4 cellular contexts compared by ENCODE assay signal in genomic region chr4:93891244-93891643, GRCh38.
"Had no signal": no experiment of that assay in that cellular context is flagged by ENCODE, and none has a peak within 500 bp of the region (broad histone marks: within the 10 kb centered on the region; RNA-seq: fewer than 3 reads in every experiment).

No MANE protein-coding gene starts in this region.

- ATAC-seq: GM23338 had no signal

- DNase-seq: H9, HCEC 1CT, IMR-90 had no signal

- H3K27ac Mint-ChIP-seq: GM23338, H9 had no signal

- H3K4me1 Mint-ChIP-seq: GM23338, H9 had no signal

- H3K9me3 Mint-ChIP-seq: GM23338, H9 had no signal

- H3K4me3 ChIP-seq: GM23338 had no signal

- H3K4me3 Mint-ChIP-seq: GM23338, H9 had no signal

- H3K4me2 ChIP-seq: GM23338 had no signal
